In genomic region chr3:42880601-42881451, GRCh38 we compare ENCODE assay signal across 8 cellular contexts. TPM values are rescaled to one million over a fixed set of nuclear protein-coding genes. Genes with fewer than 3 reads are reported as not detected.
DNase-seq lines count a peak whose midpoint lies in the region; ATAC-seq and TF ChIP-seq lines count a peak whose summit lies in the region.

No MANE protein-coding gene starts in this region.

- peak overlapping the region; percentile 19 for H3K27ac ChIP-seq in fibroblast of lung (ENCODE audit: insufficient read depth, low read length)

- H3K9me3 ChIP-seq in fibroblast of lung (ENCODE audit: control insufficient read depth, insufficient read depth, low read depth, low read length), result no peaks in the 10 kb centered on the region

- no peaks in the 10 kb centered on the region for H3K4me1 ChIP-seq in fibroblast of lung (ENCODE audit: control insufficient read depth, extremely low read depth, insufficient read depth, low read length)

- H3K27me3 ChIP-seq in fibroblast of lung (ENCODE audit: control insufficient read depth, insufficient read depth, low read length), result peaks cover 5% of the 10 kb centered on the region

- peaks cover 16% of the 10 kb centered on the region for H3K4me1 Mint-ChIP-seq in activated T-cell treated with anti-CD3 and anti-CD28 coated beads, Interleukin-2, amount 50 U/mL, for 24 hours (ENCODE audit: low read depth)
- peaks cover 10 to 15% (median 11%) of the 10 kb centered on the region in 3 donors for H3K4me1 Mint-ChIP-seq in naive B cell

- H3K4me3 Mint-ChIP-seq in activated T-cell treated with anti-CD3 and anti-CD28 coated beads, Interleukin-2, amount 50 U/mL, for 24 hours, result peak overlapping the region; percentile 76
- H3K4me3 Mint-ChIP-seq in naive B cell, result peak overlapping the region; percentile 74 to 91 (median 84)

- ATAC-seq in GM21423 (IDR thresholded peaks at IDR 0.05; ENCODE audit: unreplicated experiment) (peak; percentile 97), naive B cell (ENCODE audit: low read depth in 2 of 2) (peak; percentile 94)

- H3K27ac Mint-ChIP-seq in activated T-cell treated with anti-CD3 and anti-CD28 coated beads, Interleukin-2, amount 50 U/mL, for 24 hours, result peak overlapping the region; percentile 72
- peak overlapping the region; percentile 33 to 68 (median 54) for H3K27ac Mint-ChIP-seq in naive B cell

- H3K9me3 Mint-ChIP-seq in activated T-cell treated with anti-CD3 and anti-CD28 coated beads, Interleukin-2, amount 50 U/mL, for 24 hours, result no peaks in the 10 kb centered on the region
- no peaks in the 10 kb centered on the region for H3K9me3 Mint-ChIP-seq in naive B cell

- no peaks in the 10 kb centered on the region for H3K36me3 ChIP-seq in fibroblast of lung (ENCODE audit: control insufficient read depth, insufficient read depth, low read length)

- DNase-seq in DMS 273 treated with DMSO at 0.1 percent for 48 hours (lab: John Stamatoyannopoulos, UW) (peak; percentile 41), HUDEP-2 (lab: John Stamatoyannopoulos, UW; ENCODE audit: unreplicated experiment in 76 of 76) (peak in 74 of 76 experiments; percentile 14 to 87 (median 75)), OCI-M1 (lab: John Stamatoyannopoulos, UW) (peak; percentile 82), fibroblast of lung (ENCODE audit: low read depth in 2 of 2) (peak; percentile 75 to 77), naive B cell (peak; percentile 85)
- peak; percentile 89 for DNase-seq in activated T-cell treated with anti-CD3 and anti-CD28 coated beads, Interleukin-2, amount 50 U/mL, for 24 hours
- DNase-seq in stimulated activated CD8-positive, alpha-beta memory T cell treated with anti-CD3 and anti-CD28 coated beads, Interleukin-7, amount 100 ng/mL, for 48 hours (ENCODE audit: extremely low read depth in 1 of 2, low read depth in 1 of 2), result peak; percentile 73 to 83

- H3K36me3 Mint-ChIP-seq in activated T-cell treated with anti-CD3 and anti-CD28 coated beads, Interleukin-2, amount 50 U/mL, for 24 hours (ENCODE audit: low read depth), result no peaks in the 10 kb centered on the region
- no peaks in the 10 kb centered on the region for H3K36me3 Mint-ChIP-seq in naive B cell

- H3K79me2 ChIP-seq in fibroblast of lung (ENCODE audit: control insufficient read depth, insufficient read depth, low read length), result no peaks in the 10 kb centered on the region

- TF ChIP-seq CTCF in fibroblast of lung (conservative IDR thresholded peaks at IDR 0.05 in 1 of 2, IDR thresholded peaks at IDR 0.05 in 1 of 2; ENCODE audit: low read depth in 1 of 2, low read length in 2 of 2), result peak; percentile 70 to 76

- peak overlapping the region; percentile 47 to 69 (median 58) for H3K4me3 ChIP-seq in fibroblast of lung (replicated peaks in 1 of 4; ENCODE audit: control extremely low read depth in 1 of 4, insufficient read depth in 1 of 4, low read depth in 3 of 4, low read length in 4 of 4)

- peaks cover 3% of the 10 kb centered on the region for H3K27me3 Mint-ChIP-seq in activated T-cell treated with anti-CD3 and anti-CD28 coated beads, Interleukin-2, amount 50 U/mL, for 24 hours
- H3K27me3 Mint-ChIP-seq in naive B cell, result peaks cover 0 to 5% (median 0%) of the 10 kb centered on the region in 3 donors

- peak overlapping the region; percentile 79 for H3K4me2 ChIP-seq in fibroblast of lung (ENCODE audit: extremely low read depth, insufficient read depth, low read length)

- peak overlapping the region; percentile 59 for H3K9ac ChIP-seq in fibroblast of lung (ENCODE audit: insufficient read depth, low read length)

- H4K20me1 ChIP-seq in fibroblast of lung (ENCODE audit: control insufficient read depth, extremely low read depth, insufficient read depth, low read length), result no peaks in the 10 kb centered on the region

- peak overlapping the region; percentile 87 for H2AFZ ChIP-seq in fibroblast of lung (ENCODE audit: low read length)

RNA-seq across cellular contexts. Expression of gene CYP8B1, which starts 5.1 kb away (rescaled TPM):
- total RNA-seq in fibroblast of lung, result not detected in 2 replicates
- polyA plus RNA-seq in fibroblast of lung (not detected in 2 replicates), naive B cell (ENCODE audit: low read depth in 6 of 6) (not detected)
- not detected in 2 replicates for polyA plus RNA-seq in fibroblast of lung (2012)
- polyA minus RNA-seq in fibroblast of lung (ENCODE audit: low replicate concordance), result not detected in 2 replicates

RNA-seq across cellular contexts. Expression of gene ZNF662, which starts 25.1 kb away (rescaled TPM):
- total RNA-seq in fibroblast of lung, result 3.3 and 5.6 TPM in 2 replicates
- polyA plus RNA-seq in fibroblast of lung, result 0.69 and 1.2 TPM in 2 replicates
- polyA plus RNA-seq in fibroblast of lung (2012), result 0.56 and 1.2 TPM in 2 replicates
- polyA minus RNA-seq in fibroblast of lung (ENCODE audit: low replicate concordance), result 0.59 TPM in 1 of 2 replicates, not detected in the other
- polyA plus RNA-seq in naive B cell (ENCODE audit: low read depth in 6 of 6), result not detected

Comparison
In these comparisons a context has a peak if more than half of its experiments do, and no peak if none do; other contexts are left out.
1. Peak in every context shown above with its lines: DNase-seq, ATAC-seq, H3K4me3 ChIP-seq and H3K27ac ChIP-seq.